Comparison of ENCODE assay signal across 11 cellular contexts in the genomic region with DNA sequence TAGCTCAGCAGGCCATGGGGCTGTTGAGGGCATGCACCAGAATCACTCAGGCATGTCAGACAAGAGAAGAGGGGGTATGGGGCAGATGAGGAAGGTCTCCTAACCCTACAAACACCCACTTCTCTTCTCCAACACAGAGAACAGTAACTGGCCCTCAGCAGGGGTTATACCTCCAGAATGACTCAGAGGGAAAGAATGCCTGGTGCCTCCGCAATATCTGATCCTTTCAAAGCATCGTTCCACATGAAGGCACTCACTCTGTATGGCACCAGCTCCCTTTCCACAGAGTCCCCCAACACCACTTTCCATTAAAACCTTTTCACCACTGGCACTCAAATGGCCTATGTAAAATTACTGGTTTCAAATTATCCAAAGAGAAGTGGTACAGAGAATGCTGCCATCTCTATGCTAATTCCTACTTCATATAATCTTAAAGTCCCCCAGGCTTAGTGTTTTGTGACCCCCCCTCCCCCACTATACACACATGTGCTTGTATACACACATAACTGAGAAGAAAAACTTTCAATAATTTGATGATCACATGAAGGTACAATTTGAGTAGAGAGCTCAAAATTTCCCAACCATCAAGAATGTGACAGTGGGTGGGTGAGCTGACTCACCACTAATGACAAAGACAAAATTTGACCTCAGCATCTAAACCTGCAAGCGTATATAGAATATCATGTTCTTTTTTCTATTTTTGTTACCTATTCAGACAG.
A peak's percentile ranks its signal among the peaks of the same experiment; 100 is the strongest.
DNase-seq lines count a peak whose midpoint lies in the region; ATAC-seq, FAIRE-seq and TF ChIP-seq lines count a peak whose summit lies in the region.
"Had no signal": no experiment of that assay in that cellular context is flagged by ENCODE, and none has a peak within 500 bp of the region (broad histone marks: within the 10 kb centered on the region; RNA-seq: fewer than 3 reads in every experiment).

No MANE protein-coding gene starts in this region.

- intact Hi-C loops in kidney (cut with DNase I) = no loop called here

- no peak for TF ChIP-seq CTCF in epithelial cell of esophagus (IDR thresholded peaks at IDR 0.05; ENCODE audit: insufficient read depth, low read depth, low read length, missing control alignments)
- no peak for TF ChIP-seq CTCF in kidney (IDR thresholded peaks at IDR 0.05; ENCODE audit: borderline replicate concordance, extremely low read depth, insufficient read depth)

- H3K27ac Mint-ChIP-seq in activated naive CD8-positive, alpha-beta T cell treated with anti-CD3 and anti-CD28 coated beads, Interleukin-2, amount 50 U/mL, for 24 hours = peak overlapping the region; percentile 4
- no peak overlapping the region for H3K27ac Mint-ChIP-seq in activated naive CD8-positive, alpha-beta T cell treated with anti-CD3 and anti-CD28 coated beads for 36 hours
- H3K27ac Mint-ChIP-seq: activated CD8-positive, alpha-beta memory T cell treated with anti-CD3 and anti-CD28 coated beads, Interleukin-2, amount 10 ng/mL, durations not matched to agents 7 days and 5 days; naive thymus-derived CD8-positive, alpha-beta T cell had no signal

- no peaks in the 10 kb centered on the region for H3K36me3 Mint-ChIP-seq in activated naive CD8-positive, alpha-beta T cell treated with anti-CD3 and anti-CD28 coated beads, Interleukin-2, amount 50 U/mL, for 24 hours (ENCODE audit: low read depth)
- H3K36me3 Mint-ChIP-seq in activated naive CD8-positive, alpha-beta T cell treated with anti-CD3 and anti-CD28 coated beads for 36 hours = peaks cover 1% of the 10 kb centered on the region
- H3K36me3 Mint-ChIP-seq: activated CD8-positive, alpha-beta memory T cell treated with anti-CD3 and anti-CD28 coated beads, Interleukin-2, amount 10 ng/mL, durations not matched to agents 7 days and 5 days; CD8-positive, alpha-beta memory T cell; naive thymus-derived CD8-positive, alpha-beta T cell had no signal

- no peak for FAIRE-seq in kidney (lab: Jason Lieb, UNC)

- H3K9ac ChIP-seq in skeletal muscle satellite cell (ENCODE audit: low read depth, low read length) = peak overlapping the region; percentile 14
- no peak overlapping the region for H3K9ac ChIP-seq in kidney (ENCODE audit: low read length in 2 of 2)

- no peaks in the 10 kb centered on the region for H3K9me3 Mint-ChIP-seq in activated naive CD8-positive, alpha-beta T cell treated with anti-CD3 and anti-CD28 coated beads, Interleukin-2, amount 50 U/mL, for 24 hours
- no peaks in the 10 kb centered on the region for H3K9me3 Mint-ChIP-seq in activated naive CD8-positive, alpha-beta T cell treated with anti-CD3 and anti-CD28 coated beads for 36 hours
- H3K9me3 Mint-ChIP-seq: CD8-positive, alpha-beta memory T cell; naive thymus-derived CD8-positive, alpha-beta T cell had no signal

- no peak overlapping the region for H3K4me3 ChIP-seq in epithelial cell of esophagus (ENCODE audit: low read length)
- peak overlapping the region; percentile 30 for H3K4me3 ChIP-seq in skeletal muscle satellite cell (ENCODE audit: low read length)
- H3K4me3 ChIP-seq in kidney (ENCODE audit: low read length in 2 of 2) = no peak overlapping the region

- no peak for TF ChIP-seq POLR2A in erythroblast (IDR thresholded peaks at IDR 0.05; ENCODE audit: low read length)

- no peak for ATAC-seq in activated naive CD8-positive, alpha-beta T cell treated with anti-CD3 and anti-CD28 coated beads, Interleukin-2, amount 50 U/mL, for 24 hours
- ATAC-seq: activated CD8-positive, alpha-beta memory T cell treated with anti-CD3 and anti-CD28 coated beads, Interleukin-2, amount 10 ng/mL, durations not matched to agents 7 days and 5 days; naive thymus-derived CD8-positive, alpha-beta T cell had no signal

- H3K4me1 Mint-ChIP-seq in activated naive CD8-positive, alpha-beta T cell treated with anti-CD3 and anti-CD28 coated beads, Interleukin-2, amount 50 U/mL, for 24 hours = peaks cover 15% of the 10 kb centered on the region
- no peaks in the 10 kb centered on the region for H3K4me1 Mint-ChIP-seq in activated naive CD8-positive, alpha-beta T cell treated with anti-CD3 and anti-CD28 coated beads for 36 hours
- H3K4me1 Mint-ChIP-seq: activated CD8-positive, alpha-beta memory T cell treated with anti-CD3 and anti-CD28 coated beads, Interleukin-2, amount 10 ng/mL, durations not matched to agents 7 days and 5 days; naive thymus-derived CD8-positive, alpha-beta T cell had no signal

- no peaks in the 10 kb centered on the region for H3K27me3 Mint-ChIP-seq in activated naive CD8-positive, alpha-beta T cell treated with anti-CD3 and anti-CD28 coated beads, Interleukin-2, amount 50 U/mL, for 24 hours
- no peaks in the 10 kb centered on the region for H3K27me3 Mint-ChIP-seq in activated naive CD8-positive, alpha-beta T cell treated with anti-CD3 and anti-CD28 coated beads for 36 hours
- H3K27me3 Mint-ChIP-seq: activated CD8-positive, alpha-beta memory T cell treated with anti-CD3 and anti-CD28 coated beads, Interleukin-2, amount 10 ng/mL, durations not matched to agents 7 days and 5 days had no signal

- H3K4me1 ChIP-seq in skeletal muscle satellite cell (ENCODE audit: control insufficient read depth, insufficient read depth, low read length) (peaks cover 22% of the 10 kb centered on the region), kidney (ENCODE audit: control insufficient read depth in 1 of 2, insufficient read depth in 1 of 2, low read depth in 1 of 2, low read length in 2 of 2) (peaks cover 0 to 3% of the 10 kb centered on the region in 2 donors)

- H3K9me3 ChIP-seq in skeletal muscle satellite cell (replicated peaks; ENCODE audit: low read length) (no peaks in the 10 kb centered on the region), kidney (ENCODE audit: control insufficient read depth in 1 of 2, low read length in 2 of 2) (no peaks in the 10 kb centered on the region)

- H3K4me3 Mint-ChIP-seq in activated naive CD8-positive, alpha-beta T cell treated with anti-CD3 and anti-CD28 coated beads, Interleukin-2, amount 50 U/mL, for 24 hours = no peak overlapping the region
- H3K4me3 Mint-ChIP-seq in activated naive CD8-positive, alpha-beta T cell treated with anti-CD3 and anti-CD28 coated beads for 36 hours = no peak overlapping the region
- H3K4me3 Mint-ChIP-seq: activated CD8-positive, alpha-beta memory T cell treated with anti-CD3 and anti-CD28 coated beads, Interleukin-2, amount 10 ng/mL, durations not matched to agents 7 days and 5 days; CD8-positive, alpha-beta memory T cell; naive thymus-derived CD8-positive, alpha-beta T cell had no signal

- no peak overlapping the region for H3K27ac ChIP-seq in kidney (ENCODE audit: low read depth in 2 of 2, low read length in 2 of 2)

- H3K27me3 ChIP-seq in skeletal muscle satellite cell (ENCODE audit: control insufficient read depth, insufficient read depth, low read length) = no peaks in the 10 kb centered on the region

- H3K36me3 ChIP-seq in skeletal muscle satellite cell (ENCODE audit: insufficient read depth, low read length) = no peaks in the 10 kb centered on the region
- H3K36me3 ChIP-seq in kidney (ENCODE audit: control insufficient read depth in 1 of 2, insufficient read depth in 2 of 2, low read length in 2 of 2) = no peaks in the 10 kb centered on the region

- DNase-seq in activated naive CD8-positive, alpha-beta T cell treated with anti-CD3 and anti-CD28 coated beads, Interleukin-2, amount 50 U/mL, for 24 hours = no peak
- no peak for DNase-seq in activated naive CD8-positive, alpha-beta T cell treated with anti-CD3 and anti-CD28 coated beads for 36 hours
- peak; percentile 36 for DNase-seq in NCI-H345 (lab: John Stamatoyannopoulos, UW)
- peak; percentile 65 for DNase-seq in epithelial cell of esophagus (ENCODE audit: low read depth)
- no peak for DNase-seq in AG08396 (ENCODE audit: low spot score)
- no peak for DNase-seq in erythroblast (lab: John Stamatoyannopoulos, UW)
- DNase-seq in kidney = no peak
- DNase-seq: activated CD8-positive, alpha-beta memory T cell treated with anti-CD3 and anti-CD28 coated beads, Interleukin-2, amount 10 ng/mL, durations not matched to agents 7 days and 5 days; CD8-positive, alpha-beta memory T cell; naive thymus-derived CD8-positive, alpha-beta T cell had no signal

- peak overlapping the region; percentile 70 for H3K4me2 ChIP-seq in skeletal muscle satellite cell (ENCODE audit: low read length)

Comparison
In these comparisons a context has a peak if more than half of its experiments do, and no peak if none do; other contexts are left out.
1. DNase-seq: peak in NCI-H345 (single experiment) and epithelial cell of esophagus (single experiment); none in activated naive CD8-positive, alpha-beta T cell treated with anti-CD3 and anti-CD28 coated beads, Interleukin-2, amount 50 U/mL, for 24 hours (single experiment), activated naive CD8-positive, alpha-beta T cell treated with anti-CD3 and anti-CD28 coated beads for 36 hours (single experiment), AG08396 (single experiment), erythroblast (0 of 2) and kidney (single experiment).